In genomic region chr6:142944126-142945066, GRCh38 we compare ENCODE assay signal across 1 cellular context.
TF ChIP-seq lines count a peak whose summit lies in the region.

No MANE protein-coding gene starts in this region.

TF ChIP-seq in GM12878, 131 proteins besides CTCF, POLR2A, EP300 and RAD21 (continued from another document and continues in another):
- TF ChIP-seq BHLHE40 (IDR thresholded peaks at IDR 0.05; ENCODE audit: borderline replicate concordance in 1 of 2, low read depth in 2 of 2, low read length in 1 of 2) (peak; percentile 27 to 52; a peak in 2 of 4 replicates), RUNX3 (IDR thresholded peaks at IDR 0.05; ENCODE audit: low read length) (peak; percentile 65), POU2F2 (IDR thresholded peaks at IDR 0.05; ENCODE audit: borderline replicate concordance, low read depth, low read length) (peak; percentile 63; the same call in 2 of the 3 replicates), BCLAF1 (IDR thresholded peaks at IDR 0.05) (no peak), GATAD2B (conservative IDR thresholded peaks at IDR 0.05; ENCODE audit: low read depth) (peak; percentile 88; the same call in 1 of the 2 replicates), CBFB (IDR thresholded peaks at IDR 0.05; ENCODE audit: low read depth) (peak; percentile 70; the same call in 1 of the 2 replicates), POLR2AphosphoS2 (IDR thresholded peaks at IDR 0.05; ENCODE audit: low read depth, low read length) (peak; percentile 89; the same call in 1 of the 2 replicates), NBN (IDR thresholded peaks at IDR 0.05) (peak; percentile 79), ELK1 (IDR thresholded peaks at IDR 0.05; ENCODE audit: low read depth, low read length) (no peak), SRF (IDR thresholded peaks at IDR 0.05; ENCODE audit: low read depth in 2 of 2, low read length in 2 of 2) (0 out of 4 replicates have a peak, but pooled peaks of 1 of the 2 experiments have one; percentile 4), BCL11A (IDR thresholded peaks at IDR 0.05; ENCODE audit: low read depth, low read length) (no peak), MAX (IDR thresholded peaks at IDR 0.05; ENCODE audit: low read depth, low read length) (no peak; the same call in 1 of the 2 replicates), HCFC1 (IDR thresholded peaks at IDR 0.05; ENCODE audit: low read length) (no peak), RELA (IDR thresholded peaks at IDR 0.05; ENCODE audit: borderline replicate concordance, partially characterized antibody) (peak; percentile 62), SREBF1 (IDR thresholded peaks at IDR 0.05; ENCODE audit: low read length) (no peak), SKIL (IDR thresholded peaks at IDR 0.05; ENCODE audit: low read depth, poor library complexity, severe bottlenecking) (peak; percentile 53), HDAC6 (IDR thresholded peaks at IDR 0.05; ENCODE audit: unreplicated experiment) (no peak), NR2C1 (IDR thresholded peaks at IDR 0.05) (no peak), TCF3 (IDR thresholded peaks at IDR 0.05; ENCODE audit: borderline replicate concordance, insufficient read depth, low read depth, low read length) (peak; percentile 82), TBL1XR1 (IDR thresholded peaks at IDR 0.05; ENCODE audit: low read depth, low read length) (peak; percentile 76; the same call in 1 of the 2 replicates), CHD2 (IDR thresholded peaks at IDR 0.05; ENCODE audit: borderline replicate concordance, low read depth, low read length) (peak; percentile 63; the same call in 1 of the 2 replicates), RCOR1 (conservative IDR thresholded peaks at IDR 0.05; ENCODE audit: low read depth, low read length) (no peak), E4F1 (IDR thresholded peaks at IDR 0.05; ENCODE audit: borderline replicate concordance, partially characterized antibody) (no peak), IRF5 (IDR thresholded peaks at IDR 0.05; ENCODE audit: borderline replicate concordance) (no peak), BACH1 (IDR thresholded peaks at IDR 0.05; ENCODE audit: borderline replicate concordance) (peak; percentile 75), POLR2AphosphoS5 (IDR thresholded peaks at IDR 0.05; ENCODE audit: low read length) (peak; percentile 98), ZNF217 (IDR thresholded peaks at IDR 0.05) (no peak), EZH2 (IDR thresholded peaks at IDR 0.05; ENCODE audit: borderline replicate concordance, control insufficient read depth, low read depth, low read length) (no peak), HSF1 (IDR thresholded peaks at IDR 0.05; ENCODE audit: low read depth, low read length) (no peak), IRF4 (IDR thresholded peaks at IDR 0.05; ENCODE audit: low read depth, low read length) (peak; percentile 24; the same call in 1 of the 2 replicates), ZBTB33 (IDR thresholded peaks at IDR 0.05) (no peak; the same call in 1 of the 2 replicates), RAD51 (IDR thresholded peaks at IDR 0.05) (no peak), IKZF2 (IDR thresholded peaks at IDR 0.05) (peak; percentile 85 to 88), SIX5 (IDR thresholded peaks at IDR 0.05; ENCODE audit: low read depth, low read length, severe bottlenecking) (no peak), MXI1 (IDR thresholded peaks at IDR 0.05; ENCODE audit: low read depth, low read length) (peak; percentile 59; the same call in 1 of the 2 replicates), ETV6 (conservative IDR thresholded peaks at IDR 0.05 in 1 of 2, IDR thresholded peaks at IDR 0.05 in 1 of 2; ENCODE audit: borderline replicate concordance in 1 of 2, low read depth in 1 of 2) (peak in 1 of 2 experiments; percentile 59; a peak in 2 of 4 replicates), DPF2 (IDR thresholded peaks at IDR 0.05) (peak; percentile 74; the same call in 1 of the 2 replicates), HDGF (IDR thresholded peaks at IDR 0.05) (peak; percentile 61; the same call in 1 of the 2 replicates), LARP7 (IDR thresholded peaks at IDR 0.05) (peak; percentile 95), JUND (IDR thresholded peaks at IDR 0.05; ENCODE audit: low read depth, low read length) (no peak), ATF2 (IDR thresholded peaks at IDR 0.05; ENCODE audit: low read length) (peak; percentile 28; the same call in 1 of the 2 replicates), SPI1 (IDR thresholded peaks at IDR 0.05; ENCODE audit: borderline replicate concordance, insufficient read depth, low read depth, low read length) (0 out of 2 replicates have a peak, but pooled peaks have one; percentile 2), YY1 (IDR thresholded peaks at IDR 0.05; ENCODE audit: low read depth, low read length) (no peak), SP1 (IDR thresholded peaks at IDR 0.05; ENCODE audit: low read depth, low read length) (peak; percentile 19)
